In the genomic region with DNA sequence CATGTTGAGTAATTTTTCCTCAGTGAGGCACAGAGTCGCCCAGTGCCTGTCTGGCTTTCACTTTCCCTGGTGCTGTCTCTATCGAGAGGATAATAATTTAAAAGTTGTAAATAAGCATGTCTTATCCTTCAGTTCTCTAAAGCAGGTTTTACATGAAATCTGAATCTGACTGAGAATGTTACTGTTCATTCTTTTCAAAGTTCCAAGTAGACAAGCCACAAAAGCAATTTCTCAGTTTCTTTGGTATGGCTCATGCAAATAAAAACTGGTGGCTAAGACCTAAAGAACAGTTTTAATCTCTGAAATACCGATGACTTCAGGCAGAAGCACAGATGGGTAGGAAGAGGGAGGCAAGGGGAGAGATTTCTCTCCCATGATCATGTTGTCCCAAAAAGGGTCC, we compare ENCODE assay signal across 11 cellular contexts.
DNase-seq lines count a peak whose midpoint lies in the region; ATAC-seq and TF ChIP-seq lines count a peak whose summit lies in the region.
"Had no signal": no experiment of that assay in that cellular context is flagged by ENCODE, and none has a peak within 500 bp of the region (broad histone marks: within the 10 kb centered on the region; RNA-seq: fewer than 3 reads in every experiment).

No MANE protein-coding gene starts in this region.

- POLR2A ChIA-PET in activated B cell treated with CpG ODN at 0.5 μM for 24 hours (lab: Charles Lee) = no interaction called here

- H3K27me3 Mint-ChIP-seq in activated B cell treated with CpG ODN at 0.5 μM for 24 hours = no peaks in the 10 kb centered on the region

- TF ChIP-seq CTCF in activated B cell treated with CpG ODN at 0.5 μM for 24 hours (IDR thresholded peaks at IDR 0.05) = no peak
- no peak for TF ChIP-seq CTCF in suprapubic skin (IDR thresholded peaks at IDR 0.05)

- peaks cover 8% of the 10 kb centered on the region for H3K9me3 Mint-ChIP-seq in activated B cell treated with CpG ODN at 0.5 μM for 24 hours

- peak; percentile 5 for DNase-seq in stimulated activated naive CD4-positive, alpha-beta T cell treated with Interleukin-2 at 50 U/mL for 16 hours (lab: John Stamatoyannopoulos, UW)
- no peak for DNase-seq in stimulated activated naive CD4-positive, alpha-beta T cell (lab: John Stamatoyannopoulos, UW)
- no peak for DNase-seq in activated B cell treated with CpG ODN at 0.5 μM for 24 hours
- DNase-seq in posterior cingulate gyrus = no peak
- DNase-seq in mesenteric fat pad (ENCODE audit: low spot score) = no peak
- DNase-seq in suprapubic skin (ENCODE audit: low spot score in 2 of 2) = no peak
- DNase-seq: activated gamma-delta T cell treated with Interleukin-2 at 50 U/mL for 16 hours, NCI-H1417 treated with DMSO at 0.1 percent for 48 hours, uterus had no signal

- H3K4me1 Mint-ChIP-seq in activated B cell treated with CpG ODN at 0.5 μM for 24 hours = peaks cover 86% of the 10 kb centered on the region

- CTCF ChIA-PET in activated B cell treated with CpG ODN at 0.5 μM for 24 hours (lab: Charles Lee) = no interaction called here

- H3K27me3 ChIP-seq in suprapubic skin = no peaks in the 10 kb centered on the region
- H3K27me3 ChIP-seq: uterus had no signal

- H3K27ac Mint-ChIP-seq in activated B cell treated with CpG ODN at 0.5 μM for 24 hours = peak overlapping the region; percentile 87

- H3K4me3 ChIP-seq in suprapubic skin = no peak overlapping the region
- H3K4me3 ChIP-seq: uterus had no signal

- no peaks in the 10 kb centered on the region for H3K36me3 ChIP-seq in suprapubic skin
- H3K36me3 ChIP-seq: uterus had no signal

- no peak overlapping the region for H3K27ac ChIP-seq in suprapubic skin
- H3K27ac ChIP-seq: uterus had no signal

- no peaks in the 10 kb centered on the region for H3K4me1 ChIP-seq in suprapubic skin
- H3K4me1 ChIP-seq: uterus had no signal

- peaks cover 25% of the 10 kb centered on the region for H3K36me3 Mint-ChIP-seq in activated B cell treated with CpG ODN at 0.5 μM for 24 hours (ENCODE audit: low read depth)

- intact Hi-C loops in activated B cell treated with CpG ODN at 0.5 μM for 24 hours (cut with micrococcal nuclease) (loop anchor here (1.0 kb wide), 1 partner anchor 9 kb away; no protein-coding TSS in a partner anchor), posterior cingulate gyrus (cut with DNase I) (no loop called here)

- no peak for TF ChIP-seq EP300 in suprapubic skin (IDR thresholded peaks at IDR 0.05)

- TF ChIP-seq POLR2A in suprapubic skin (IDR thresholded peaks at IDR 0.05) = no peak

- 63% methylated on average over 3 of the region's 3 CpGs for WGBS in suprapubic skin

- ATAC-seq in HG02798 (IDR thresholded peaks at IDR 0.05; ENCODE audit: poor library complexity, unreplicated experiment) = peak; percentile 35
- no peak for ATAC-seq in activated B cell treated with CpG ODN at 0.5 μM for 24 hours (ENCODE audit: low read depth)
- ATAC-seq in GM21825 (IDR thresholded peaks at IDR 0.05; ENCODE audit: unreplicated experiment) = no peak

- H3K9me3 ChIP-seq in suprapubic skin = no peaks in the 10 kb centered on the region
- H3K9me3 ChIP-seq: uterus had no signal

- H3K4me3 Mint-ChIP-seq in activated B cell treated with CpG ODN at 0.5 μM for 24 hours = peak overlapping the region; percentile 56
